15 cellular contexts compared by ENCODE assay signal in genomic region chr20:38377039-38377715, GRCh38. TPM values are rescaled to one million over a fixed set of nuclear protein-coding genes. Genes with fewer than 3 reads are reported as not detected.
DNase-seq lines count a peak whose midpoint lies in the region; TF ChIP-seq lines count a peak whose summit lies in the region.
"Had no signal": no experiment of that assay in that cellular context is flagged by ENCODE, and none has a peak within 500 bp of the region (broad histone marks: within the 10 kb centered on the region; RNA-seq: fewer than 3 reads in every experiment).

No MANE protein-coding gene starts in this region.

- POLR2A ChIA-PET in A673 (lab: Charles Lee; ENCODE audit: low non-redundant PET) = no interaction called here

- H3K27ac ChIP-seq in A673 (ENCODE audit: low read depth, low read length, poor library complexity, severe bottlenecking) (no peak overlapping the region), ascending aorta (no peak overlapping the region)

- BruUV-seq in A673 (replicated peaks; lab: Mats Ljungman, UMichigan) = no TSS peak

- H3K4me1 ChIP-seq in A673 (ENCODE audit: insufficient read depth, low read length, poor library complexity, severe bottlenecking) (no peaks in the 10 kb centered on the region), ascending aorta (no peaks in the 10 kb centered on the region)
- H3K4me1 ChIP-seq: HAP-1 had no signal

- H3K4me3 ChIP-seq in A673 (ENCODE audit: low read depth, low read length, poor library complexity, severe bottlenecking) = no peak overlapping the region
- no peak overlapping the region for H3K4me3 ChIP-seq in ascending aorta
- H3K4me3 ChIP-seq: HAP-1 had no signal

- H3K27me3 ChIP-seq in A673 (replicated peaks; ENCODE audit: insufficient read depth, low read depth, low read length, poor library complexity) (peaks cover 4% of the 10 kb centered on the region), ascending aorta (no peaks in the 10 kb centered on the region)

- CTCF ChIA-PET in A673 (lab: Charles Lee) = interaction anchor here (0.5 to 0.6 kb wide), 2 partner anchors 24 to 155 kb away, joined by 3 to 5 read pairs; no protein-coding TSS in a partner anchor

- H3K9me3 ChIP-seq in A673 (ENCODE audit: low read depth, low read length, poor library complexity, severe bottlenecking) = no peaks in the 10 kb centered on the region
- H3K9me3 ChIP-seq in ascending aorta = no peaks in the 10 kb centered on the region
- H3K9me3 ChIP-seq: HAP-1 had no signal

- TF ChIP-seq CTCF in A673 (conservative IDR thresholded peaks at IDR 0.05; ENCODE audit: low read depth, low read length) (no peak), ascending aorta (IDR thresholded peaks at IDR 0.05) (no peak)

- H3K36me3 ChIP-seq in A673 (ENCODE audit: insufficient read depth, low read length, poor library complexity, severe bottlenecking) (no peaks in the 10 kb centered on the region), ascending aorta (no peaks in the 10 kb centered on the region)
- H3K36me3 ChIP-seq: HAP-1 had no signal

- DNase-seq in A673 (ENCODE audit: low spot score) = peak; percentile 5
- peak; percentile 94 for DNase-seq in NCI-H82 treated with DMSO at 0.1 percent for 48 hours (lab: John Stamatoyannopoulos, UW; ENCODE audit: unreplicated experiment)
- DNase-seq in foreskin melanocyte = peak; percentile 72
- peak; percentile 49 for DNase-seq in putamen (ENCODE audit: low spot score)
- DNase-seq in Ammon's horn (ENCODE audit: low spot score) = no peak
- no peak for DNase-seq in hippocampal formation (lab: John Stamatoyannopoulos, UW)
- DNase-seq in NCI-H2029 (lab: John Stamatoyannopoulos, UW) = no peak
- DNase-seq in ascending aorta (ENCODE audit: low spot score in 2 of 2) = no peak
- DNase-seq: 8988T; ACHN; CD4-positive, alpha-beta T cell; DND-41; GDM1 had no signal

- intact Hi-C loops in A673 (cut with micrococcal nuclease; ENCODE audit: unreplicated experiment) = no loop called here
- intact Hi-C loops in ascending aorta (cut with DNase I) = no loop called here

RNA-seq across cellular contexts. Expression of gene LBP, which starts 30.9 kb away (rescaled TPM):
- total RNA-seq in A673 (2021) = not detected in 2 replicates
- 18.8 TPM for total RNA-seq in ascending aorta
- total RNA-seq: B cell; CD4-positive, alpha-beta T cell had no signal

RNA-seq across cellular contexts. Expression of gene SNHG17, which starts 58.0 kb away (rescaled TPM):
- 91.4 and 105 TPM in 2 replicates for total RNA-seq in A673 (2021)
- 129 TPM for total RNA-seq in ascending aorta

Comparison
In these comparisons a context has a peak if more than half of its experiments do, and no peak if none do; other contexts are left out.
1. DNase-seq: peak in A673 (single experiment), NCI-H82 treated with DMSO at 0.1 percent for 48 hours (single experiment), foreskin melanocyte (single experiment) and putamen (single experiment); none in Ammon's horn (single experiment), hippocampal formation (0 of 2), NCI-H2029 (single experiment) and ascending aorta (0 of 2).
2. RNA of gene LBP, which starts 30.9 kb away (total RNA-seq): 18.8 TPM in ascending aorta (single experiment); not detected in A673; every median in the first group is over 10 times any median in the second.